In the genomic region with DNA sequence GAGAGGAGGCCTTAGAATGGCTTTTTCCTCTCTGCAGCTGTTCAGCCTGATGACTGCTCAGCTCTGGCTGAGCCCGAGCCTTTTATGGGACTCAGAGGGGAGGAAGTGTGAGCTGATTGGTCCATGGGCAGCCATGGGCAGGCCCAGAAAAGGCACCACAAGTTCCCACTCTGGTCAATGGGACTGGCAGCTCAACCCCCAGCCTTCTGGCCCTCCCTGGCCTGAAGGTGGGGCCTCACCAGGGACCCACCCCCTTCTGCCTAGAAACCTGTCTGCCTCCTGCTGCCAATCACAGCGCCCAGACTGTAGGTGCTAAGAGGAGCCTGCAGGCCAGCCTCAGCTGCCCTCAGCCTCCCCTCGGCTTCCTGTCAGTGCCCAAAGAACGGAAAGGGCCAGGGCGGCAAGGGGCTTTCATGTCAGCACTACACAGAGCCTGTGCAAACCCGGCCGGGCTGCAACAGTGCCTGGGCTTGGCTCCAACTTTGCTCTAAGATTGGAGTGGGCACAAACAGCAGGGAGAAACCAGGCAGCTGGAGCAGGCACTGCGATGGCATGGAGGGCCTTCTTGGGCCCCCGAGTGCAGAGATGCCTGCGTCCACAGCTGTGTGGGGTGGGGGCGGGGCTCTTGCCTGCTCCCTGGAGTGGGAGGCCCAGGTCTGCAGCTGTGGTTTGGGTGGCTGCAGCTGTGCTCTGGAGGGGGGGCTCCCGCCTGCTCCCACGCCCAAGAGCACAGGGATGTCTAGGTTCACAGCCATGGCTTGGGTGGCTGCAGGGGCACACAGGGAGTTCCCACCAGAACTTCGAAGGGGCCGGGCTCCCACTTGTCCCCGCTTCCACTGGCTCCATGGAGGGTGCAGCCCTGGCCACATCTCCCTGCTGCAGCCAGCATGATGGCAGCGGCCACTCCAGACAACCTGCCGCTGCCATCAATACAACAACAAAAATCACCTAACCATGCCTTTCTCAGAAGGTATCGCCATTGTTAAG, we compare ENCODE assay signal across 10 cellular contexts.
DNase-seq lines count a peak whose midpoint lies in the region; ATAC-seq lines count a peak whose summit lies in the region.
"Had no signal": no experiment of that assay in that cellular context is flagged by ENCODE, and none has a peak within 500 bp of the region (broad histone marks: within the 10 kb centered on the region; RNA-seq: fewer than 3 reads in every experiment).

No MANE protein-coding gene starts in this region.

- intact Hi-C loops in posterior vena cava (cut with DNase I): no loop called here

- no peak overlapping the region for H3K27ac Mint-ChIP-seq in activated CD8-positive, alpha-beta memory T cell treated with anti-CD3 and anti-CD28 coated beads, Interleukin-2, amount 10 ng/mL, durations not matched to agents 7 days and 5 days
- H3K27ac Mint-ChIP-seq in activated naive CD8-positive, alpha-beta T cell treated with anti-CD3 and anti-CD28 coated beads, Interleukin-2, amount 50 U/mL, for 24 hours: no peak overlapping the region
- H3K27ac Mint-ChIP-seq: activated naive CD4-positive, alpha-beta T cell treated with anti-CD3 and anti-CD28 coated beads, Interleukin-2, amount 50 U/mL, for 72 hours had no signal

- H3K36me3 Mint-ChIP-seq in activated CD8-positive, alpha-beta memory T cell treated with anti-CD3 and anti-CD28 coated beads, Interleukin-2, amount 10 ng/mL, durations not matched to agents 7 days and 5 days: no peaks in the 10 kb centered on the region
- H3K36me3 Mint-ChIP-seq in activated naive CD8-positive, alpha-beta T cell treated with anti-CD3 and anti-CD28 coated beads, Interleukin-2, amount 50 U/mL, for 24 hours (ENCODE audit: low read depth): no peaks in the 10 kb centered on the region
- H3K36me3 Mint-ChIP-seq: activated naive CD4-positive, alpha-beta T cell treated with anti-CD3 and anti-CD28 coated beads, Interleukin-2, amount 50 U/mL, for 72 hours had no signal

- no peaks in the 10 kb centered on the region for H3K9me3 Mint-ChIP-seq in activated CD8-positive, alpha-beta memory T cell treated with anti-CD3 and anti-CD28 coated beads, Interleukin-2, amount 10 ng/mL, durations not matched to agents 7 days and 5 days (ENCODE audit: low read depth)
- no peaks in the 10 kb centered on the region for H3K9me3 Mint-ChIP-seq in activated naive CD8-positive, alpha-beta T cell treated with anti-CD3 and anti-CD28 coated beads, Interleukin-2, amount 50 U/mL, for 24 hours
- H3K9me3 Mint-ChIP-seq: activated naive CD4-positive, alpha-beta T cell treated with anti-CD3 and anti-CD28 coated beads, Interleukin-2, amount 50 U/mL, for 72 hours had no signal

- DNase-seq in activated CD8-positive, alpha-beta memory T cell treated with anti-CD3 and anti-CD28 coated beads, Interleukin-2, amount 10 ng/mL, durations not matched to agents 7 days and 5 days: peak; percentile 39
- no peak for DNase-seq in activated CD8-positive, alpha-beta memory T cell treated with anti-CD3 and anti-CD28 coated beads, Interleukin-2, amount 50 U/mL, for 4 hours
- peak; percentile 1 for DNase-seq in activated naive CD8-positive, alpha-beta T cell treated with anti-CD3 and anti-CD28 coated beads, Interleukin-2, amount 50 U/mL, for 24 hours
- DNase-seq in posterior vena cava (ENCODE audit: low spot score) (peak; percentile 77), NCI-H1930 (lab: John Stamatoyannopoulos, UW) (no peak), hippocampal formation (lab: John Stamatoyannopoulos, UW) (no peak)
- DNase-seq: midbrain had no signal

- peaks cover 3% of the 10 kb centered on the region for H3K27me3 Mint-ChIP-seq in activated CD8-positive, alpha-beta memory T cell treated with anti-CD3 and anti-CD28 coated beads, Interleukin-2, amount 10 ng/mL, durations not matched to agents 7 days and 5 days
- no peaks in the 10 kb centered on the region for H3K27me3 Mint-ChIP-seq in activated naive CD8-positive, alpha-beta T cell treated with anti-CD3 and anti-CD28 coated beads, Interleukin-2, amount 50 U/mL, for 24 hours

- H3K4me1 Mint-ChIP-seq in activated CD8-positive, alpha-beta memory T cell treated with anti-CD3 and anti-CD28 coated beads, Interleukin-2, amount 10 ng/mL, durations not matched to agents 7 days and 5 days: no peaks in the 10 kb centered on the region
- H3K4me1 Mint-ChIP-seq in activated naive CD8-positive, alpha-beta T cell treated with anti-CD3 and anti-CD28 coated beads, Interleukin-2, amount 50 U/mL, for 24 hours: no peaks in the 10 kb centered on the region

- ATAC-seq in activated CD8-positive, alpha-beta memory T cell treated with anti-CD3 and anti-CD28 coated beads, Interleukin-2, amount 10 ng/mL, durations not matched to agents 7 days and 5 days: no peak
- ATAC-seq in GM21786 (IDR thresholded peaks at IDR 0.05; ENCODE audit: unreplicated experiment): peak; percentile 80
- ATAC-seq in activated naive CD8-positive, alpha-beta T cell treated with anti-CD3 and anti-CD28 coated beads, Interleukin-2, amount 50 U/mL, for 24 hours: no peak
- ATAC-seq in esophagus mucosa: no peak

- H3K4me3 Mint-ChIP-seq in activated CD8-positive, alpha-beta memory T cell treated with anti-CD3 and anti-CD28 coated beads, Interleukin-2, amount 10 ng/mL, durations not matched to agents 7 days and 5 days: no peak overlapping the region
- no peak overlapping the region for H3K4me3 Mint-ChIP-seq in activated naive CD8-positive, alpha-beta T cell treated with anti-CD3 and anti-CD28 coated beads, Interleukin-2, amount 50 U/mL, for 24 hours

- CTCF ChIA-PET in activated CD8-positive, alpha-beta memory T cell treated with anti-CD3 and anti-CD28 coated beads, Interleukin-2, amount 10 ng/mL, durations not matched to agents 7 days and 5 days (lab: Charles Lee): no interaction called here

Comparison
In these comparisons a context has a peak if more than half of its experiments do, and no peak if none do; other contexts are left out.
1. DNase-seq: peak in activated CD8-positive, alpha-beta memory T cell treated with anti-CD3 and anti-CD28 coated beads, Interleukin-2, amount 10 ng/mL, durations not matched to agents 7 days and 5 days (single experiment), activated naive CD8-positive, alpha-beta T cell treated with anti-CD3 and anti-CD28 coated beads, Interleukin-2, amount 50 U/mL, for 24 hours (single experiment) and posterior vena cava (single experiment); none in activated CD8-positive, alpha-beta memory T cell treated with anti-CD3 and anti-CD28 coated beads, Interleukin-2, amount 50 U/mL, for 4 hours (single experiment), NCI-H1930 (0 of 2) and hippocampal formation (0 of 2).